ENCODE assay signal across 31 cellular contexts in genomic region chr12:107254258-107254856, GRCh38.
"Had no signal": no experiment of that assay in that cellular context is flagged by ENCODE, and none has a peak within 500 bp of the region (broad histone marks: within the 10 kb centered on the region; RNA-seq: fewer than 3 reads in every experiment).

No MANE protein-coding gene starts in this region.

- H3K9me3 ChIP-seq: gastrocnemius medialis had no signal

- H3K4me3 ChIP-seq: esophagus muscularis mucosa, gastrocnemius medialis, heart left ventricle had no signal

- H3K27ac ChIP-seq: brain microvascular endothelial cell, esophagus muscularis mucosa, foreskin keratinocyte, gastrocnemius medialis, heart left ventricle, VCaP had no signal

- FAIRE-seq: astrocyte, bronchial epithelial cell, colon had no signal

- H3K4me1 ChIP-seq: esophagus muscularis mucosa, foreskin keratinocyte, gastrocnemius medialis, heart left ventricle had no signal

- DNase-seq: activated B cell treated with CpG ODN at 0.5 μM for 24 hours; activated CD4-positive, alpha-beta memory T cell treated with anti-CD3 and anti-CD28 coated beads, Interleukin-2, amount 10 ng/mL, durations not matched to agents 7 days and 5 days; activated CD4-positive, alpha-beta T cell treated with anti-CD3 and anti-CD28 coated beads for 48 hours; activated CD8-positive, alpha-beta memory T cell treated with anti-CD3 and anti-CD28 coated beads, Interleukin-2, amount 50 U/mL, for 48 hours; activated gamma-delta T cell; activated naive CD4-positive, alpha-beta T cell; activated naive CD4-positive, alpha-beta T cell treated with anti-CD3 and anti-CD28 coated beads, Interleukin-2, amount 10 ng/mL, durations not matched to agents 7 days and 5 days; activated naive CD8-positive, alpha-beta T cell treated with anti-CD3 and anti-CD28 coated beads, Interleukin-2, amount 10 ng/mL, durations not matched to agents 7 days and 5 days; activated T-cell treated with anti-CD3 and anti-CD28 coated beads for 4 hours; activated T-cell treated with anti-CD3 and anti-CD28 coated beads, Interleukin-2, amount 50 U/mL, for 24 hours; activated T-cell treated with anti-CD3 and anti-CD28 coated beads, Interleukin-2, amount 50 U/mL, for 72 hours; amniotic stem cell; anterior cingulate cortex; brain microvascular endothelial cell; cortex of kidney; dermis blood vessel endothelial cell; effector CD4-positive, alpha-beta T cell; effector memory CD8-positive, alpha-beta T cell; erythroblast; foreskin keratinocyte; gastrocnemius medialis; glutamatergic neuron; heart left ventricle; T-cell; T-helper 17 cell; T1000 had no signal

- H3K27me3 ChIP-seq: brain microvascular endothelial cell, esophagus muscularis mucosa, gastrocnemius medialis had no signal

- H3K36me3 ChIP-seq: brain microvascular endothelial cell, esophagus muscularis mucosa, gastrocnemius medialis, heart left ventricle had no signal
